Comparison of ENCODE assay signal across 1 cellular context in the genomic region with DNA sequence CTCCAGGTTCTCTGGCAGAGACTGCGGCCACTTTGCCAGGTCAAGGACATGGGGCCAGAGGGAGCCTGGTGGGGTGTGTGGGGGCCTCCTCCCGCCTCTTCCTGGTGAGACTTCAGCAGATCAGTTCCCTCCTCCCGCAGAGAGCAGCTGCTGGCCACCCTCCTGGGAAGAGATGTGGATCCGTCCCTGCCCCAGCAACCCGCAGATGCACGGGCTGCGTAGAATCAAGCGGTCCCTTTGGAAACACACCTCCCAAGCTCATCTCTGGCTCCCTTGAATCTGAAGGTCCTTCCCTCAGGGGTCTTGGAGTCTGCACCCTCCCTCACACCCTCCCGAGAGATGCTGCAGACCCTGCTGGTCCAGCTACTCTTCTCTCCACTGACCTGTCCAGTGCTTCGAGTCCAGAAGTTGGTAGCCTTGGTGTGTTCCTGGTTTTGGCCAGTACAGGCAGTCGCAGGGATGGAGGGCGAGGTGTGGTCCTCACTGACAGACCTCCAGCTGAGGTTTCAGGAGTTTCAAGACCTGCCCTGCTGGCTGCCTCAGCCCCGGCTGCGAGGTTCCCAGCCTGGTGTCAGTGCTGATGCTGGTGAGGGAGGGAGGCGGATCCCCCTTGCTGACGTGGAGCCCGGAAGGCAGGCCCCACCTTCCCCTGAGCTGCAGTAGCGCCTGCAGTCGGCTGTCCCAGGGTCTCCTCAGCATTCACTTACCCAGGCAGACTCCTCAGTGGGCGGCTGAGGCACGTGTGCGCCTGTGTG.
TF ChIP-seq lines count a peak whose summit lies in the region.

A gene with protein sequence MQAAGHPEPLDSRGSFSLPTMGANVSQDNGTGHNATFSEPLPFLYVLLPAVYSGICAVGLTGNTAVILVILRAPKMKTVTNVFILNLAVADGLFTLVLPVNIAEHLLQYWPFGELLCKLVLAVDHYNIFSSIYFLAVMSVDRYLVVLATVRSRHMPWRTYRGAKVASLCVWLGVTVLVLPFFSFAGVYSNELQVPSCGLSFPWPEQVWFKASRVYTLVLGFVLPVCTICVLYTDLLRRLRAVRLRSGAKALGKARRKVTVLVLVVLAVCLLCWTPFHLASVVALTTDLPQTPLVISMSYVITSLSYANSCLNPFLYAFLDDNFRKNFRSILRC (minus strand): TSS at position 585 of the 755 bp plus-strand sequence. CDS start 734 bp downstream, outside the sequence.

TF ChIP-seq in A549, 52 proteins besides CTCF, POLR2A, EP300 and RAD21 (continued from another document):
- TF ChIP-seq, protein P1, sequence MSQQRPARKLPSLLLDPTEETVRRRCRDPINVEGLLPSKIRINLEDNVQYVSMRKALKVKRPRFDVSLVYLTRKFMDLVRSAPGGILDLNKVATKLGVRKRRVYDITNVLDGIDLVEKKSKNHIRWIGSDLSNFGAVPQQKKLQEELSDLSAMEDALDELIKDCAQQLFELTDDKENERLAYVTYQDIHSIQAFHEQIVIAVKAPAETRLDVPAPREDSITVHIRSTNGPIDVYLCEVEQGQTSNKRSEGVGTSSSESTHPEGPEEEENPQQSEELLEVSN (IDR thresholded peaks at IDR 0.05; ENCODE audit: borderline replicate concordance, low read depth): no peak
